In genomic region chr9:136433043-136433715, GRCh38 we compare ENCODE assay signal across 26 cellular contexts.
"Had no signal": no experiment of that assay in that cellular context is flagged by ENCODE, and none has a peak within 500 bp of the region (broad histone marks: within the 10 kb centered on the region; RNA-seq: fewer than 3 reads in every experiment).

No MANE protein-coding gene starts in this region.

- H3K36me3 ChIP-seq: ovary had no signal

- H3K4me3 ChIP-seq: esophagus squamous epithelium, heart right ventricle, lower lobe of right lung, ovary, right lobe of liver, testis, tibial artery, upper lobe of left lung had no signal

- DNase-seq: cortex of kidney; effector memory CD8-positive, alpha-beta T cell; erythroblast; esophagus squamous epithelium; foreskin melanocyte; glutamatergic neuron; heart right ventricle; hippocampal formation; immature natural killer cell; islet precursor cell; left ventricle myocardium superior; lower lobe of right lung; naive thymus-derived CD8-positive, alpha-beta T cell; nephron progenitor cell; occipital lobe; retina; right lobe of liver; stimulated activated CD4-positive, alpha-beta T cell treated with anti-CD3 and anti-CD28 coated beads, Interleukin-2, amount 100 ng/mL, for 24 hours; stimulated activated CD4-positive, alpha-beta T cell treated with anti-CD3 and anti-CD28 coated beads, Interleukin-4, amount 100 ng/mL, for 24 hours; stimulated activated naive CD4-positive, alpha-beta T cell treated with Interleukin-2 at 50 U/mL for 16 hours; substantia nigra; testis; tibial artery had no signal

- H3K27me3 ChIP-seq: esophagus squamous epithelium, heart right ventricle, ovary, right lobe of liver, testis, tibial artery, upper lobe of left lung had no signal

- H3K9me3 ChIP-seq: esophagus squamous epithelium, heart right ventricle, lower lobe of right lung, ovary, right lobe of liver, testis, tibial artery, upper lobe of left lung had no signal

- ATAC-seq: effector memory CD8-positive, alpha-beta T cell; heart right ventricle; left ventricle myocardium superior; lower lobe of right lung; naive thymus-derived CD8-positive, alpha-beta T cell; right lobe of liver; stimulated activated effector memory CD8-positive, alpha-beta T cell treated with anti-CD3 and anti-CD28 coated beads, Interleukin-12 subunit alpha, Interleukin-12 subunit beta, amount 100 ng/mL, for 72 hours had no signal

- H3K27ac ChIP-seq: esophagus squamous epithelium, heart right ventricle, lower lobe of right lung, ovary, right lobe of liver, testis, tibial artery, upper lobe of left lung had no signal
